Comparison of ENCODE assay signal across 8 cellular contexts in the genomic region with DNA sequence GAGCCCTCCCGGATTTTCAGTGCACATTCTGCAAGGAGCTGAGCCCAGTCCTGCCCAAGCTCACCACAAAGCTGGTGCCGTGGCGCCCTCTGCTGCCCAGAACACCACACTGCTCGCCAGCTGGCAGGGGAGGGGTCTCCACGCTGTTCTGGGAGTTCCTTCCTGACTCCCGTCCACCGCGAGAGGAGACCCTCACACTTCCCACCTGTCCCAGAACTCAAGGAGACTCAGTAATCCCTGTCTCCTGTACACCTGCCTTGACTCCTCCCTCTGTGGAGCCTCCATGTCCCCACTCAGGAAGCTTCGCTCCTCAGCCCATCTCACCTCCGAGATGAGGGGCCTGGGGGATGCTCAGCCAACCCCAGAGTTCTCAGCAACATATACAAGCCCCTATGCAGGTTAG. TPM values are rescaled to one million over a fixed set of nuclear protein-coding genes. Genes with fewer than 3 reads are reported as not detected.
A peak's percentile ranks its signal among the peaks of the same experiment; 100 is the strongest.
DNase-seq lines count a peak whose midpoint lies in the region; ATAC-seq and TF ChIP-seq lines count a peak whose summit lies in the region.

No MANE protein-coding gene starts in this region.

- no peaks in the 10 kb centered on the region for H3K9me3 Mint-ChIP-seq in CD4-positive, alpha-beta T cell
- no peaks in the 10 kb centered on the region for H3K9me3 Mint-ChIP-seq in immature natural killer cell

- H3K27ac ChIP-seq in CD4-positive, alpha-beta T cell (ENCODE audit: low read depth, low read length), result no peak overlapping the region
- no peak overlapping the region for H3K27ac ChIP-seq in VCaP
- no peak overlapping the region for H3K27ac ChIP-seq in brain microvascular endothelial cell

- H3K4me3 ChIP-seq in brain microvascular endothelial cell (ENCODE audit: low read depth, low read length), result no peak overlapping the region

- CTCF ChIA-PET in CD4-positive, alpha-beta T cell (lab: Charles Lee), result interaction anchor here (0.6 to 2.3 kb wide), 21 partner anchors 9 to 397 kb away, joined by 3 to 18 read pairs (median 5); a partner anchor contains a TSS

- H3K9me3 ChIP-seq in CD4-positive, alpha-beta T cell (ENCODE audit: control insufficient read depth, low read length), result no peaks in the 10 kb centered on the region

- intact Hi-C loops in CD4-positive, alpha-beta T cell (cut with DNase I, micrococcal nuclease), result loop anchor here (2.0 to 5.0 kb wide), 3 partner anchors 104 to 396 kb away; no protein-coding TSS in a partner anchor

- H3K36me3 ChIP-seq in brain microvascular endothelial cell (replicated peaks), result no peaks in the 10 kb centered on the region

- H3K4me1 Mint-ChIP-seq in CD4-positive, alpha-beta T cell (ENCODE audit: low read depth), result peaks cover 51% of the 10 kb centered on the region
- peaks cover 21 to 23% of the 10 kb centered on the region in 2 donors for H3K4me1 Mint-ChIP-seq in immature natural killer cell

- peak overlapping the region; percentile 5 for H3K27ac Mint-ChIP-seq in CD4-positive, alpha-beta T cell
- no peak overlapping the region for H3K27ac Mint-ChIP-seq in immature natural killer cell

- no peak overlapping the region for H3K4me3 Mint-ChIP-seq in CD4-positive, alpha-beta T cell
- H3K4me3 Mint-ChIP-seq in immature natural killer cell, result no peak overlapping the region

- H3K27me3 Mint-ChIP-seq in CD4-positive, alpha-beta T cell, result no peaks in the 10 kb centered on the region
- H3K27me3 Mint-ChIP-seq in immature natural killer cell (ENCODE audit: low read depth in 3 of 3), result peaks cover 0 to 3% (median 0%) of the 10 kb centered on the region in 3 donors

- POLR2A ChIA-PET in CD4-positive, alpha-beta T cell (lab: Charles Lee), result interaction anchor here (0.8 to 2.7 kb wide), 10 partner anchors 11 to 389 kb away, joined by 3 to 21 read pairs (median 5); a partner anchor contains a TSS

- in situ Hi-C loops in brain microvascular endothelial cell (cut with HindIII; ENCODE audit: low pct_ligation_motif_present, low sequenced_read_pairs), result no loop called here

- peak; percentile 76 for ATAC-seq in CD4-positive, alpha-beta T cell (ENCODE audit: poor library complexity)
- ATAC-seq in GM18870 (IDR thresholded peaks at IDR 0.05; ENCODE audit: unreplicated experiment) (no peak), GM21576 (IDR thresholded peaks at IDR 0.05; ENCODE audit: unreplicated experiment) (no peak)

- H3K27me3 ChIP-seq in CD4-positive, alpha-beta T cell (ENCODE audit: control insufficient read depth, insufficient read depth, low read length), result no peaks in the 10 kb centered on the region
- H3K27me3 ChIP-seq in brain microvascular endothelial cell (replicated peaks), result peaks cover 2% of the 10 kb centered on the region

- TF ChIP-seq CTCF in CD4-positive, alpha-beta T cell (IDR thresholded peaks at IDR 0.05), result peak; percentile 85
- TF ChIP-seq CTCF in VCaP (conservative IDR thresholded peaks at IDR 0.05), result peak; percentile 90
- peak; percentile 91 for TF ChIP-seq CTCF in brain microvascular endothelial cell (IDR thresholded peaks at IDR 0.05; ENCODE audit: low read depth, low read length, missing control alignments)

- no peaks in the 10 kb centered on the region for H3K36me3 Mint-ChIP-seq in CD4-positive, alpha-beta T cell (ENCODE audit: low read depth)
- no peaks in the 10 kb centered on the region for H3K36me3 Mint-ChIP-seq in immature natural killer cell

- DNase-seq in CD4-positive, alpha-beta T cell, result peak; percentile 50 to 74 (median 60)
- DNase-seq in HT-29 (ENCODE audit: low spot score) (peak; percentile 50), brain microvascular endothelial cell (no peak), immature natural killer cell (peak; percentile 59 to 69 (median 61))
- peak; percentile 55 for DNase-seq in stimulated activated CD4-positive, alpha-beta T cell treated with anti-CD3 and anti-CD28 coated beads, Interleukin-2, amount 100 ng/mL, for 4 hours (ENCODE audit: low read depth)

RNA-seq across cellular contexts. Expression of a gene that starts 11.3 kb away (rescaled TPM):
- total RNA-seq in CD4-positive, alpha-beta T cell, result under 1 TPM; 0.25 to 0.36 TPM
- total RNA-seq in HT-29 (2014; rRNA removed; shearing (Covaris generic)), result 0.20 TPM in 1 of 2 replicates, not detected in the other
- polyA plus RNA-seq in immature natural killer cell, result under 1 TPM in 2 of 3 donors, not detected in 1; 0.09 to 0.11 TPM
